ENCODE assay signal across 8 cellular contexts in genomic region chr18:79404567-79404910, GRCh38. TPM values are rescaled to one million over a fixed set of nuclear protein-coding genes. Genes with fewer than 3 reads are reported as not detected.
DNase-seq lines count a peak whose midpoint lies in the region; ATAC-seq and TF ChIP-seq lines count a peak whose summit lies in the region.

No MANE protein-coding gene starts in this region.

- no peaks in the 10 kb centered on the region for H3F3A ChIP-seq in Loucy (ENCODE audit: low read depth)

- H3K9me3 ChIP-seq in Loucy (ENCODE audit: insufficient read depth, low read depth, low read length) (no peaks in the 10 kb centered on the region), hepatocyte (ENCODE audit: low read depth) (no peaks in the 10 kb centered on the region)
- H3K9me3 ChIP-seq in naive thymus-derived CD4-positive, alpha-beta T cell (ENCODE audit: control insufficient read depth in 2 of 3, low read length in 3 of 3) = no peaks in the 10 kb centered on the region

- H3K27me3 ChIP-seq in Loucy (ENCODE audit: insufficient read depth, low read length, poor library complexity, severe bottlenecking) (no peaks in the 10 kb centered on the region), hepatocyte (peaks cover under 1% of the 10 kb centered on the region)
- H3K27me3 ChIP-seq in naive thymus-derived CD4-positive, alpha-beta T cell (ENCODE audit: control insufficient read depth in 2 of 2, insufficient read depth in 2 of 2, low read length in 2 of 2) = no peaks in the 10 kb centered on the region

- peak overlapping the region; percentile 68 for H3K4me2 ChIP-seq in Loucy (ENCODE audit: low read depth, low read length, poor library complexity, severe bottlenecking)
- no peak overlapping the region for H3K4me2 ChIP-seq in hepatocyte

- H2AFZ ChIP-seq in Loucy (ENCODE audit: low read length) (no peak overlapping the region), hepatocyte (no peak overlapping the region)

- peaks cover 43% of the 10 kb centered on the region for H3K4me1 ChIP-seq in Loucy (ENCODE audit: insufficient read depth, low read length, poor library complexity, severe bottlenecking)
- peaks cover 34 to 54% of the 10 kb centered on the region in 2 donors for H3K4me1 ChIP-seq in naive thymus-derived CD4-positive, alpha-beta T cell (ENCODE audit: control insufficient read depth in 2 of 2, insufficient read depth in 2 of 2, low read length in 2 of 2)
- H3K4me1 ChIP-seq in hepatocyte (ENCODE audit: insufficient read depth) = no peaks in the 10 kb centered on the region

- POLR2A ChIA-PET in naive thymus-derived CD4-positive, alpha-beta T cell (lab: Charles Lee) = interaction anchor here (0.5 to 7.8 kb wide), 7 partner anchors 8 to 123 kb away, joined by 3 to 62 read pairs (median 6); no protein-coding TSS in a partner anchor

- peaks cover 40% of the 10 kb centered on the region for H3K36me3 Mint-ChIP-seq in activated naive CD4-positive, alpha-beta T cell treated with anti-CD3 and anti-CD28 coated beads, Interleukin-2, amount 10 ng/mL, durations not matched to agents 7 days and 5 days
- H3K36me3 Mint-ChIP-seq in naive thymus-derived CD4-positive, alpha-beta T cell = peaks cover 0 to 19% (median 5%) of the 10 kb centered on the region in 5 donors

- no peaks in the 10 kb centered on the region for H3K9me3 Mint-ChIP-seq in activated naive CD4-positive, alpha-beta T cell treated with anti-CD3 and anti-CD28 coated beads, Interleukin-2, amount 10 ng/mL, durations not matched to agents 7 days and 5 days
- peaks cover 0 to 4% (median 0%) of the 10 kb centered on the region in 11 donors for H3K9me3 Mint-ChIP-seq in naive thymus-derived CD4-positive, alpha-beta T cell

- DNase-seq in AG08396 (ENCODE audit: low spot score) = peak; percentile 55
- no peak for DNase-seq in activated naive CD4-positive, alpha-beta T cell treated with anti-CD3 and anti-CD28 coated beads, Interleukin-2, amount 10 ng/mL, durations not matched to agents 7 days and 5 days
- DNase-seq in naive thymus-derived CD4-positive, alpha-beta T cell = peak in 4 of 9 donors; percentile 21 to 53 (median 29)
- no peak for DNase-seq in hepatocyte (ENCODE audit: low spot score)
- DNase-seq in SHP77 treated with DMSO at 0.1 percent for 48 hours (lab: John Stamatoyannopoulos, UW) = no peak
- DNase-seq in NCI-H187 (lab: John Stamatoyannopoulos, UW) = no peak

- intact Hi-C loops in naive thymus-derived CD4-positive, alpha-beta T cell (cut with micrococcal nuclease) = loop anchor here (2.0 to 10.0 kb wide), 5 partner anchors 14 to 580 kb away; partner anchors contain the start of genes ATP9B (in 1 of the 2), SLC66A2 (in 1 of the 2) and TXNL4A (in 1 of the 2)

- H3K4me3 Mint-ChIP-seq in activated naive CD4-positive, alpha-beta T cell treated with anti-CD3 and anti-CD28 coated beads, Interleukin-2, amount 10 ng/mL, durations not matched to agents 7 days and 5 days = peak overlapping the region; percentile 89
- peak overlapping the region; percentile 89 to 98 (median 92) for H3K4me3 Mint-ChIP-seq in naive thymus-derived CD4-positive, alpha-beta T cell

- WGBS in hepatocyte (ENCODE audit: low lambda C conversion rate, missing lambda C conversion rate) = 92% methylated on average over 12 of the region's 12 CpGs

- no peaks in the 10 kb centered on the region for H3K27me3 Mint-ChIP-seq in activated naive CD4-positive, alpha-beta T cell treated with anti-CD3 and anti-CD28 coated beads, Interleukin-2, amount 10 ng/mL, durations not matched to agents 7 days and 5 days
- no peaks in the 10 kb centered on the region for H3K27me3 Mint-ChIP-seq in naive thymus-derived CD4-positive, alpha-beta T cell

- TF ChIP-seq CTCF in Loucy (conservative IDR thresholded peaks at IDR 0.05; ENCODE audit: low read length) = no peak
- no peak for TF ChIP-seq CTCF in hepatocyte (IDR thresholded peaks at IDR 0.05; ENCODE audit: poor library complexity)

- H3K9me2 ChIP-seq in Loucy (replicated peaks; ENCODE audit: low read depth, low read length) (no peaks in the 10 kb centered on the region), hepatocyte (replicated peaks; ENCODE audit: insufficient read depth) (no peaks in the 10 kb centered on the region)

- H3K79me2 ChIP-seq in Loucy (ENCODE audit: insufficient read depth, low read length) (peaks cover 76% of the 10 kb centered on the region), hepatocyte (no peaks in the 10 kb centered on the region)

- peak overlapping the region; percentile 92 for H3K27ac ChIP-seq in naive thymus-derived CD4-positive, alpha-beta T cell (ENCODE audit: low read depth, low read length)
- no peak overlapping the region for H3K27ac ChIP-seq in hepatocyte

- H3K4me1 Mint-ChIP-seq in activated naive CD4-positive, alpha-beta T cell treated with anti-CD3 and anti-CD28 coated beads, Interleukin-2, amount 10 ng/mL, durations not matched to agents 7 days and 5 days = peaks cover 60% of the 10 kb centered on the region
- H3K4me1 Mint-ChIP-seq in naive thymus-derived CD4-positive, alpha-beta T cell = peaks cover 45 to 72% (median 55%) of the 10 kb centered on the region in 7 donors

- ATAC-seq in naive thymus-derived CD4-positive, alpha-beta T cell = no peak
- no peak for ATAC-seq in GM21528 (IDR thresholded peaks at IDR 0.05; ENCODE audit: low FRiP score, unreplicated experiment)

- peak overlapping the region; percentile 92 for H3K27ac Mint-ChIP-seq in activated naive CD4-positive, alpha-beta T cell treated with anti-CD3 and anti-CD28 coated beads, Interleukin-2, amount 10 ng/mL, durations not matched to agents 7 days and 5 days
- peak overlapping the region; percentile 96 to 100 (median 99) for H3K27ac Mint-ChIP-seq in naive thymus-derived CD4-positive, alpha-beta T cell

- H4K20me1 ChIP-seq in Loucy (ENCODE audit: insufficient read depth, low read length, poor library complexity, severe bottlenecking) (peaks cover 18% of the 10 kb centered on the region), hepatocyte (ENCODE audit: insufficient read depth, poor library complexity, severe bottlenecking) (no peaks in the 10 kb centered on the region)

- H3K4me3 ChIP-seq in Loucy (ENCODE audit: low read length, poor library complexity, severe bottlenecking) = no peak overlapping the region
- H3K4me3 ChIP-seq in naive thymus-derived CD4-positive, alpha-beta T cell (ENCODE audit: low read length) = peak overlapping the region; percentile 45
- no peak overlapping the region for H3K4me3 ChIP-seq in hepatocyte

- H3K9ac ChIP-seq in Loucy (ENCODE audit: low read depth, low read length, poor library complexity, severe bottlenecking) = peak overlapping the region; percentile 47

- H3K36me3 ChIP-seq in Loucy (ENCODE audit: insufficient read depth, low read length) (no peaks in the 10 kb centered on the region), hepatocyte (replicated peaks; ENCODE audit: insufficient read depth, low read depth) (no peaks in the 10 kb centered on the region)
- peaks cover 0 to 5% (median 0%) of the 10 kb centered on the region in 3 experiments for H3K36me3 ChIP-seq in naive thymus-derived CD4-positive, alpha-beta T cell (ENCODE audit: control insufficient read depth in 2 of 3, insufficient read depth in 3 of 3, low read length in 3 of 3)

- CTCF ChIA-PET in activated naive CD4-positive, alpha-beta T cell treated with anti-CD3 and anti-CD28 coated beads, Interleukin-2, amount 10 ng/mL, durations not matched to agents 7 days and 5 days (lab: Charles Lee) = interaction anchor here (1.2 kb wide), 1 partner anchor 273 kb away, joined by 3 read pairs; no protein-coding TSS in a partner anchor
- CTCF ChIA-PET in naive thymus-derived CD4-positive, alpha-beta T cell (lab: Charles Lee) = interaction anchor here (0.7 to 2.7 kb wide), 5 partner anchors 22 to 239 kb away, joined by 3 to 15 read pairs (median 4); no protein-coding TSS in a partner anchor

RNA-seq across cellular contexts. Expression of gene NFATC1, which starts 8.8 kb away (rescaled TPM):
- 10 to 100 TPM; 44.3 to 87.2 (median 53.8) TPM for total RNA-seq in naive thymus-derived CD4-positive, alpha-beta T cell
- 10 to 100 TPM; 27.1 to 49.9 TPM for polyA plus RNA-seq in naive thymus-derived CD4-positive, alpha-beta T cell
- 0.60 and 4.2 TPM in 2 replicates for total RNA-seq in hepatocyte
- 11.3 and 14.7 TPM in 2 replicates for polyA plus RNA-seq in hepatocyte
